In genomic region chr18:2237706-2238105, GRCh38 we compare ENCODE assay signal across 2 cellular contexts.
TF ChIP-seq lines count a peak whose summit lies in the region.

No MANE protein-coding gene starts in this region.

TF ChIP-seq in SK-N-SH, 30 proteins besides CTCF, POLR2A, EP300 and RAD21 (continued from another document):
- TF ChIP-seq YY1 (IDR thresholded peaks at IDR 0.05; ENCODE audit: low read depth) (no peak), NRF1 (IDR thresholded peaks at IDR 0.05; ENCODE audit: low read depth, low read length) (no peak), NFIC (IDR thresholded peaks at IDR 0.05; ENCODE audit: borderline replicate concordance) (no peak), TEAD4 (IDR thresholded peaks at IDR 0.05; ENCODE audit: borderline replicate concordance, insufficient read depth) (no peak), SIN3A (IDR thresholded peaks at IDR 0.05; ENCODE audit: borderline replicate concordance, low read depth, low read length) (no peak), SMC3 (IDR thresholded peaks at IDR 0.05; ENCODE audit: low read depth, low read length) (no peak), FOXJ3 (CRISPR knock-in tag; IDR thresholded peaks at IDR 0.05) (no peak), TAF1 (IDR thresholded peaks at IDR 0.05; ENCODE audit: borderline replicate concordance, low read depth, low read length) (no peak), ELF1 (IDR thresholded peaks at IDR 0.05) (no peak)

TF ChIP-seq in SK-N-SH treated with all-trans-retinoic acid at 6 μM for 48 hours, 23 proteins besides CTCF, POLR2A, EP300 and RAD21 (continued from another document):
- no peak for TF ChIP-seq CSRNP3 (CRISPR knock-in tag; IDR thresholded peaks at IDR 0.05)
TF ChIP-seq in SK-N-SH treated with all-trans-retinoic acid at 6 μM for 48 hours: peak in this region for 0.
